In the genomic region with DNA sequence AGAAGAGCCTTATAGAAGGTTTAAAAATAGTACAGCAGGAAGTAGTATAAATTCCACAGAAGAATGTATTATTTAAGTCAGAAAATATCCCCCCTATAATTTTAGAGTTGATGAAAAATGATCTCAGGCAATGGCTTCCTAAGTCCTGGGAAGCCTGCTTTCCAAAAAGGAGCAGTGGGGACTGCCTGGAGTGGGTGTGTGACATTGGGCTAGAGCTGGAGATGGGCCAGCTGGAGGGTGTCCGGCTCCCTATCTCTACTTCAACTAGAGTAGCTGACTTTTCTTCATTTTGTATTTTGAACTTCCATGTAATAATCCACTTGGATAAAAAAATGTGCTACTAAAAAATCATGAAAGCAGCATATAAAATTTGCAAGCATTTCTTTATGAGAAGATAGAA, we compare ENCODE assay signal across 21 cellular contexts.
A peak's percentile ranks its signal among the peaks of the same experiment; 100 is the strongest.
DNase-seq lines count a peak whose midpoint lies in the region; ATAC-seq and TF ChIP-seq lines count a peak whose summit lies in the region.
"Had no signal": no experiment of that assay in that cellular context is flagged by ENCODE, and none has a peak within 500 bp of the region (broad histone marks: within the 10 kb centered on the region; RNA-seq: fewer than 3 reads in every experiment).

No MANE protein-coding gene starts in this region.

- peaks cover 5% of the 10 kb centered on the region for H3K4me1 Mint-ChIP-seq in osteocyte (ENCODE audit: unreplicated experiment)
- H3K4me1 Mint-ChIP-seq: B cell had no signal

- no peaks in the 10 kb centered on the region for H3K9me3 Mint-ChIP-seq in osteocyte (ENCODE audit: unreplicated experiment)
- H3K9me3 Mint-ChIP-seq: CD4-positive, alpha-beta T cell; IgD-negative memory B cell had no signal

- no peak for TF ChIP-seq POLR2A in heart left ventricle (IDR thresholded peaks at IDR 0.05)

- no peaks in the 10 kb centered on the region for H3K27me3 Mint-ChIP-seq in osteocyte (ENCODE audit: unreplicated experiment)
- H3K27me3 Mint-ChIP-seq: B cell, IgD-negative memory B cell had no signal

- intact Hi-C loops in Right ventricle myocardium inferior (cut with DNase I) (no loop called here), cardiac septum (cut with DNase I) (no loop called here), heart left ventricle (cut with DNase I) (no loop called here), left ventricle myocardium superior (cut with micrococcal nuclease) (no loop called here)

- TF ChIP-seq CTCF in heart left ventricle (IDR thresholded peaks at IDR 0.05) = no peak
- no peak for TF ChIP-seq CTCF in osteocyte (IDR thresholded peaks at IDR 0.05)

- H3K27ac Mint-ChIP-seq in osteocyte (ENCODE audit: unreplicated experiment) = peak overlapping the region; percentile 4
- H3K27ac Mint-ChIP-seq: B cell; CD4-positive, alpha-beta T cell; IgD-negative memory B cell had no signal

- ATAC-seq in Right ventricle myocardium inferior (peak; percentile 61), heart left ventricle (peak in 3 of 4 donors; percentile 49 to 65 (median 56)), left ventricle myocardium superior (peak; percentile 74), HG03520 (IDR thresholded peaks at IDR 0.05; ENCODE audit: unreplicated experiment) (no peak)
- ATAC-seq: HepG2 had no signal

- DNase-seq in Right ventricle myocardium inferior (ENCODE audit: missing footprints) (peak; percentile 74), cardiac septum (ENCODE audit: low spot score) (no peak), heart left ventricle (peak in 4 of 5 donors; percentile 36 to 59 (median 50)), left ventricle myocardium superior (peak; percentile 70), osteocyte (ENCODE audit: extremely low spot score, unreplicated experiment) (no peak), GM19240 (ENCODE audit: insufficient read length, low spot score) (no peak), amniotic stem cell (lab: John Stamatoyannopoulos, UW) (no peak)
- DNase-seq: 8988T; C1 segment of cervical spinal cord; Caco-2; CD4-positive, alpha-beta T cell; DMS153; DMS79; GDM1; GM23248; KBM-7 had no signal

- no peaks in the 10 kb centered on the region for H3K27me3 ChIP-seq in heart left ventricle

- no peaks in the 10 kb centered on the region for H3K36me3 Mint-ChIP-seq in osteocyte (ENCODE audit: unreplicated experiment)
- H3K36me3 Mint-ChIP-seq: IgD-negative memory B cell had no signal

- WGBS in heart left ventricle, 4 donors = 24 to 34% (median 28%) methylated on average over 1 of the region's 1 CpG

- H3K4me3 ChIP-seq in heart left ventricle = no peak overlapping the region
- H3K4me3 ChIP-seq: GM23248, HAP-1 had no signal

- no peak overlapping the region for H3K27ac ChIP-seq in heart left ventricle
- H3K27ac ChIP-seq: GM23248 had no signal

- H3K9me3 ChIP-seq in heart left ventricle = no peaks in the 10 kb centered on the region
- H3K9me3 ChIP-seq: Caco-2, HAP-1 had no signal

- no peak overlapping the region for H3K4me3 Mint-ChIP-seq in osteocyte (ENCODE audit: unreplicated experiment)
- H3K4me3 Mint-ChIP-seq: B cell; CD4-positive, alpha-beta T cell; IgD-negative memory B cell had no signal

- peaks cover 0 to 1% (median 0%) of the 10 kb centered on the region in 9 donors for H3K36me3 ChIP-seq in heart left ventricle
- H3K36me3 ChIP-seq: HAP-1 had no signal

- H3K4me1 ChIP-seq in heart left ventricle = peaks cover 0 to 19% (median 7%) of the 10 kb centered on the region in 12 donors
- H3K4me1 ChIP-seq: Caco-2, HAP-1 had no signal

Comparison
In these comparisons a context has a peak if more than half of its experiments do, and no peak if none do; other contexts are left out.
1. DNase-seq: peak in Right ventricle myocardium inferior (single experiment), heart left ventricle (4 of 5) and left ventricle myocardium superior (single experiment); none in cardiac septum (single experiment), osteocyte (single experiment), GM19240 (single experiment) and amniotic stem cell (single experiment).